In genomic region chr15:45004590-45005175, GRCh38 we compare ENCODE assay signal across 16 cellular contexts. TPM values are rescaled to one million over a fixed set of nuclear protein-coding genes. Genes with fewer than 3 reads are reported as not detected.
"Had no signal": no experiment of that assay in that cellular context is flagged by ENCODE, and none has a peak within 500 bp of the region (broad histone marks: within the 10 kb centered on the region; RNA-seq: fewer than 3 reads in every experiment).

No MANE protein-coding gene starts in this region.

RNA-seq across cellular contexts. Expression of gene TERB2, which starts 48.2 kb away (rescaled TPM):
- total RNA-seq: activated B cell treated with CpG ODN at 0.5 μM for 24 hours; activated CD4-positive, alpha-beta memory T cell treated with anti-CD3 and anti-CD28 coated beads for 36 hours; activated CD4-positive, alpha-beta T cell treated with anti-CD3 and anti-CD28 coated beads, Interleukin-2, amount 10 ng/mL, durations not matched to agents 24 days and 14 days; activated CD8-positive, alpha-beta memory T cell treated with anti-CD3 and anti-CD28 coated beads for 36 hours; activated CD8-positive, alpha-beta T cell treated with anti-CD3 and anti-CD28 coated beads for 36 hours; activated naive CD4-positive, alpha-beta T cell treated with anti-CD3 and anti-CD28 coated beads for 36 hours; activated naive CD4-positive, alpha-beta T cell treated with anti-CD3 and anti-CD28 coated beads, Interleukin-2, amount 50 U/mL, for 72 hours; activated naive CD8-positive, alpha-beta T cell treated with anti-CD3 and anti-CD28 coated beads for 36 hours; activated T-cell treated with anti-CD3 and anti-CD28 coated beads, Interleukin-2, amount 50 U/mL, for 4 hours; adrenal gland; aorta; astrocyte; body of pancreas; breast epithelium; cardiac septum; cerebellum had no signal
